10 cellular contexts compared by ENCODE assay signal in the genomic region with DNA sequence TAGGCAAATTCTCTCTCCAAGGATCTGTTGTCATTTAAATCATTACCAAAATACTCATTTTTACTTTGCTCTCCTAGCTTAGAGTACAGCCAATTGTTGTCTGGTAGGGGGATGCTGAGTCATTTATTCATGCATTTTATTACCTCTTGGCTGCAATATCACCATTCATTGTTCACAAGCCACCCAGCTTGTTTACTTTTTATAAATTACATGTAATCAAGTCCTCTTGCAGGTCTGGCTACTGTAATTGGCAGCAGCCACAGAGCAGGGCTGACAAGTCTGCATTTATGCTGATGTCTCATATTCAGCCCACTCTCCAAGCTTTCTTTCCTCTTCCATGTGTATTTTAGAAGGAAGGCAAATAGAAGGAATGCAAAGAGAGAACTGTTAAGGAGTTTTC. TPM values are rescaled to one million over a fixed set of nuclear protein-coding genes. Genes with fewer than 3 reads are reported as not detected.
A peak's percentile ranks its signal among the peaks of the same experiment; 100 is the strongest.
DNase-seq lines count a peak whose midpoint lies in the region; ATAC-seq and TF ChIP-seq lines count a peak whose summit lies in the region.
"Had no signal": no experiment of that assay in that cellular context is flagged by ENCODE, and none has a peak within 500 bp of the region (broad histone marks: within the 10 kb centered on the region; RNA-seq: fewer than 3 reads in every experiment).

No MANE protein-coding gene starts in this region.

- H3K9ac ChIP-seq in neuronal stem cell (ENCODE audit: low read depth, low read length, poor library complexity) (no peak overlapping the region), H9 (ENCODE audit: extremely low read depth, insufficient read length, low read length) (no peak overlapping the region)
- H3K9ac ChIP-seq: parathyroid adenoma had no signal

- peaks cover 0 to 27% (median 10%) of the 10 kb centered on the region in 5 donors for H3K27me3 Mint-ChIP-seq in naive thymus-derived CD4-positive, alpha-beta T cell
- peaks cover 11% of the 10 kb centered on the region for H3K27me3 Mint-ChIP-seq in activated naive CD8-positive, alpha-beta T cell treated with anti-CD3 and anti-CD28 coated beads, Interleukin-2, amount 50 U/mL, for 24 hours
- no peaks in the 10 kb centered on the region; the same call in 1 of the 2 replicates for H3K27me3 Mint-ChIP-seq in H9 (ENCODE audit: low read depth)

- H3K27ac ChIP-seq in heart right ventricle: peak overlapping the region in 9 of 10 donors; percentile 41 to 79 (median 70)
- H3K27ac ChIP-seq in layer of hippocampus (ENCODE audit: low read depth, low read length): peak overlapping the region; percentile 7
- H3K27ac ChIP-seq in neuronal stem cell (replicated peaks; ENCODE audit: low read length): no peak overlapping the region
- H3K27ac ChIP-seq in naive thymus-derived CD4-positive, alpha-beta T cell (ENCODE audit: low read depth, low read length): no peak overlapping the region
- no peak overlapping the region for H3K27ac ChIP-seq in H9 (ENCODE audit: insufficient read length, low read depth, low read length)
- H3K27ac ChIP-seq: parathyroid adenoma had no signal

- H2BK120ac ChIP-seq in neuronal stem cell (ENCODE audit: low read depth, low read length) (no peak overlapping the region), H9 (ENCODE audit: low read depth, low read length, poor library complexity, severe bottlenecking) (no peak overlapping the region)

- no peak overlapping the region for H3K23ac ChIP-seq in neuronal stem cell (ENCODE audit: low read depth, low read length, poor library complexity)
- H3K23ac ChIP-seq in H9 (ENCODE audit: insufficient read length, low read depth, low read length): no peak overlapping the region

- no peaks in the 10 kb centered on the region for H4K20me1 ChIP-seq in H9 (ENCODE audit: control insufficient read depth, insufficient read depth, insufficient read length)

- no peak overlapping the region for H2BK20ac ChIP-seq in H9 (ENCODE audit: low read depth, low read length, poor library complexity, severe bottlenecking)

- H2BK12ac ChIP-seq in neuronal stem cell (ENCODE audit: low read length) (no peak overlapping the region), H9 (ENCODE audit: insufficient read length, low read depth, low read length) (no peak overlapping the region)

- H2BK15ac ChIP-seq in neuronal stem cell (ENCODE audit: low read length) (no peak overlapping the region), H9 (ENCODE audit: low read depth, low read length) (no peak overlapping the region)

- no peaks in the 10 kb centered on the region for H3K36me3 ChIP-seq in heart right ventricle
- H3K36me3 ChIP-seq in neuronal stem cell (replicated peaks in 1 of 2; ENCODE audit: control insufficient read depth in 2 of 2, insufficient read depth in 2 of 2, low read length in 2 of 2): no peaks in the 10 kb centered on the region
- H3K36me3 ChIP-seq in naive thymus-derived CD4-positive, alpha-beta T cell (ENCODE audit: control insufficient read depth in 2 of 3, insufficient read depth in 3 of 3, low read length in 3 of 3): no peaks in the 10 kb centered on the region

- CTCF ChIA-PET in naive thymus-derived CD4-positive, alpha-beta T cell (lab: Charles Lee): no interaction called here

- no peak overlapping the region for H3K27ac Mint-ChIP-seq in naive thymus-derived CD4-positive, alpha-beta T cell
- no peak overlapping the region for H3K27ac Mint-ChIP-seq in activated naive CD8-positive, alpha-beta T cell treated with anti-CD3 and anti-CD28 coated beads, Interleukin-2, amount 50 U/mL, for 24 hours
- H3K27ac Mint-ChIP-seq in H9: no peak overlapping the region
- H3K27ac Mint-ChIP-seq: IgD-negative memory B cell had no signal

- no peaks in the 10 kb centered on the region for H3K27me3 ChIP-seq in heart right ventricle
- no peaks in the 10 kb centered on the region for H3K27me3 ChIP-seq in layer of hippocampus (ENCODE audit: control insufficient read depth, insufficient read depth, low read length)
- no peaks in the 10 kb centered on the region for H3K27me3 ChIP-seq in neuronal stem cell (ENCODE audit: control insufficient read depth in 3 of 3, insufficient read depth in 3 of 3, low read depth in 1 of 3, low read length in 3 of 3)
- H3K27me3 ChIP-seq in naive thymus-derived CD4-positive, alpha-beta T cell (ENCODE audit: control insufficient read depth in 2 of 2, insufficient read depth in 2 of 2, low read length in 2 of 2): no peaks in the 10 kb centered on the region
- no peaks in the 10 kb centered on the region for H3K27me3 ChIP-seq in H9 (ENCODE audit: insufficient read depth, low read length)

- H3K18ac ChIP-seq in neuronal stem cell (ENCODE audit: low read length): no peak overlapping the region
- no peak overlapping the region for H3K18ac ChIP-seq in H9 (ENCODE audit: insufficient read length, low read depth, low read length)

- no peaks in the 10 kb centered on the region for H3K4me1 Mint-ChIP-seq in naive thymus-derived CD4-positive, alpha-beta T cell
- peaks cover 18% of the 10 kb centered on the region for H3K4me1 Mint-ChIP-seq in activated naive CD8-positive, alpha-beta T cell treated with anti-CD3 and anti-CD28 coated beads, Interleukin-2, amount 50 U/mL, for 24 hours
- peaks cover 59 to 60% of the 10 kb centered on the region in 2 experiments for H3K4me1 Mint-ChIP-seq in H9

- H3K14ac ChIP-seq in neuronal stem cell (ENCODE audit: low read length) (no peak overlapping the region), H9 (ENCODE audit: insufficient read depth, low read length) (no peak overlapping the region)

- H3K23me2 ChIP-seq in H9 (ENCODE audit: insufficient read length, low read depth, low read length, poor library complexity, severe bottlenecking): no peaks in the 10 kb centered on the region

- no peaks in the 10 kb centered on the region for H3K9me3 ChIP-seq in heart right ventricle
- no peaks in the 10 kb centered on the region for H3K9me3 ChIP-seq in neuronal stem cell (replicated peaks in 1 of 2; ENCODE audit: control insufficient read depth in 2 of 2, insufficient read depth in 1 of 2, low read depth in 1 of 2, low read length in 2 of 2)
- H3K9me3 ChIP-seq in naive thymus-derived CD4-positive, alpha-beta T cell (ENCODE audit: control insufficient read depth in 2 of 3, low read length in 3 of 3): no peaks in the 10 kb centered on the region
- H3K9me3 ChIP-seq in H9 (ENCODE audit: control insufficient read depth, low read depth, low read length): no peaks in the 10 kb centered on the region

- no peak for TF ChIP-seq CTCF in heart right ventricle (IDR thresholded peaks at IDR 0.05)
- no peak for TF ChIP-seq CTCF in H9 (conservative IDR thresholded peaks at IDR 0.05)

- H4K5ac ChIP-seq in H9 (ENCODE audit: insufficient read length, low read depth, low read length): no peak overlapping the region

- ATAC-seq in heart right ventricle (peak in 4 of 8 donors; percentile 32 to 45 (median 35)), Right ventricle myocardium inferior (no peak)
- no peak for ATAC-seq in naive thymus-derived CD4-positive, alpha-beta T cell
- ATAC-seq in activated naive CD8-positive, alpha-beta T cell treated with anti-CD3 and anti-CD28 coated beads, Interleukin-2, amount 50 U/mL, for 24 hours: no peak

- no peak overlapping the region for H3K4me3 Mint-ChIP-seq in naive thymus-derived CD4-positive, alpha-beta T cell
- no peak overlapping the region for H3K4me3 Mint-ChIP-seq in activated naive CD8-positive, alpha-beta T cell treated with anti-CD3 and anti-CD28 coated beads, Interleukin-2, amount 50 U/mL, for 24 hours
- H3K4me3 Mint-ChIP-seq in H9: no peak overlapping the region

- no peak overlapping the region for H3K56ac ChIP-seq in H9 (ENCODE audit: insufficient read length, low read depth, low read length)

- POLR2A ChIA-PET in naive thymus-derived CD4-positive, alpha-beta T cell (lab: Charles Lee): no interaction called here

- H4K8ac ChIP-seq in neuronal stem cell (ENCODE audit: low read depth, low read length): no peak overlapping the region
- no peak overlapping the region for H4K8ac ChIP-seq in H9 (replicated peaks; ENCODE audit: insufficient read length, low read depth, low read length)

- intact Hi-C loops in heart right ventricle (cut with DNase I) (loop anchor here in 2 of 10 donors (5.0 to 10.0 kb wide), 2 partner anchors 35 to 53 kb away; no protein-coding TSS in a partner anchor), Right ventricle myocardium inferior (cut with DNase I) (no loop called here)
- intact Hi-C loops in naive thymus-derived CD4-positive, alpha-beta T cell (cut with micrococcal nuclease): loop anchor here in 1 of 2 donors (10.0 kb wide), 1 partner anchor 167 kb away; a partner anchor contains a TSS

- no peaks in the 10 kb centered on the region for H3K36me3 Mint-ChIP-seq in naive thymus-derived CD4-positive, alpha-beta T cell
- H3K36me3 Mint-ChIP-seq in activated naive CD8-positive, alpha-beta T cell treated with anti-CD3 and anti-CD28 coated beads, Interleukin-2, amount 50 U/mL, for 24 hours (ENCODE audit: low read depth): no peaks in the 10 kb centered on the region
- H3K36me3 Mint-ChIP-seq in H9 (ENCODE audit: insufficient read depth in 1 of 3, low read depth in 3 of 3): no peaks in the 10 kb centered on the region; a peak in 1 of 7 replicates
- H3K36me3 Mint-ChIP-seq: IgD-negative memory B cell had no signal

- H3K79me1 ChIP-seq in neuronal stem cell (ENCODE audit: low read depth, low read length) (no peaks in the 10 kb centered on the region), H9 (ENCODE audit: insufficient read depth, low read depth, low read length, poor library complexity, severe bottlenecking) (peaks cover 3% of the 10 kb centered on the region)

- H4K91ac ChIP-seq in neuronal stem cell (ENCODE audit: low read depth, low read length, poor library complexity) (no peak overlapping the region), H9 (ENCODE audit: insufficient read length, low read depth, low read length) (no peak overlapping the region)

- no peak overlapping the region for H3T11ph ChIP-seq in H9 (ENCODE audit: low read length)

- DNase-seq in heart right ventricle (no peak), Right ventricle myocardium inferior (ENCODE audit: missing footprints) (no peak), astrocyte of the hippocampus (ENCODE audit: low read depth, low spot score) (peak; percentile 48), neuronal stem cell (ENCODE audit: low spot score) (no peak), H9 (no peak)
- no peak for DNase-seq in naive thymus-derived CD4-positive, alpha-beta T cell
- no peak for DNase-seq in activated naive CD8-positive, alpha-beta T cell treated with anti-CD3 and anti-CD28 coated beads, Interleukin-2, amount 50 U/mL, for 24 hours

- no peak overlapping the region for H2AK5ac ChIP-seq in neuronal stem cell (ENCODE audit: low read depth, low read length)
- H2AK5ac ChIP-seq in H9 (ENCODE audit: insufficient read length, low read length): no peak overlapping the region

- H3K4me1 ChIP-seq in heart right ventricle: peaks cover 10 to 69% (median 61%) of the 10 kb centered on the region in 9 donors
- peaks cover 0 to 2% of the 10 kb centered on the region in 2 donors for H3K4me1 ChIP-seq in neuronal stem cell (ENCODE audit: control insufficient read depth in 2 of 2, insufficient read depth in 1 of 2, low read depth in 1 of 2, low read length in 2 of 2)
- no peaks in the 10 kb centered on the region for H3K4me1 ChIP-seq in naive thymus-derived CD4-positive, alpha-beta T cell (ENCODE audit: control insufficient read depth in 2 of 2, insufficient read depth in 2 of 2, low read length in 2 of 2)
- H3K4me1 ChIP-seq in H9 (ENCODE audit: insufficient read depth, low read length): peaks cover 6% of the 10 kb centered on the region; the same call in 1 of the 2 replicates

- H3K9me3 Mint-ChIP-seq in naive thymus-derived CD4-positive, alpha-beta T cell: no peaks in the 10 kb centered on the region
- H3K9me3 Mint-ChIP-seq in activated naive CD8-positive, alpha-beta T cell treated with anti-CD3 and anti-CD28 coated beads, Interleukin-2, amount 50 U/mL, for 24 hours: no peaks in the 10 kb centered on the region
- H3K9me3 Mint-ChIP-seq in H9: no peaks in the 10 kb centered on the region
- H3K9me3 Mint-ChIP-seq: IgD-negative memory B cell had no signal

- no peak overlapping the region for H3K4me2 ChIP-seq in neuronal stem cell (ENCODE audit: insufficient read depth, low read length, poor library complexity, severe bottlenecking)
- H3K4me2 ChIP-seq in H9 (ENCODE audit: insufficient read depth, insufficient read length, low read length): no peak overlapping the region

- no peak overlapping the region for H2AFZ ChIP-seq in neuronal stem cell (ENCODE audit: low read length)
- no peak overlapping the region for H2AFZ ChIP-seq in H9 (ENCODE audit: low read length)
- H2AFZ ChIP-seq: parathyroid adenoma had no signal

- H3K4me3 ChIP-seq in heart right ventricle (peak overlapping the region in 8 of 10 donors; percentile 23 to 48 (median 41)), neuronal stem cell (ENCODE audit: low read length in 2 of 2) (no peak overlapping the region)
- no peak overlapping the region for H3K4me3 ChIP-seq in naive thymus-derived CD4-positive, alpha-beta T cell (ENCODE audit: low read length)

- no peak overlapping the region for H2BK5ac ChIP-seq in neuronal stem cell (ENCODE audit: low read length)
- no peak overlapping the region for H2BK5ac ChIP-seq in H9 (ENCODE audit: insufficient read length, low read length)

- H3K79me2 ChIP-seq in H9 (ENCODE audit: insufficient read depth, low read length): no peaks in the 10 kb centered on the region; the same call in 1 of the 2 replicates

- H3K4ac ChIP-seq in neuronal stem cell (ENCODE audit: low read length) (no peak overlapping the region), H9 (ENCODE audit: low read depth, low read length) (no peak overlapping the region)

RNA-seq across cellular contexts. Expression of a gene that starts 15.4 kb away (rescaled TPM):
- total RNA-seq in heart right ventricle: 100 to 1,000 TPM in 5 of 10 donors, 10 to 100 TPM in 5; 28.9 to 130 (median 102) TPM
- polyA plus RNA-seq in heart right ventricle: 10 to 100 TPM in 1 of 2 donors, 1 to 10 TPM in 1; 7.8 to 22.4 TPM
- total RNA-seq in Right ventricle myocardium inferior: 77.4 TPM
- 19.3 TPM for polyA plus RNA-seq in neuronal stem cell (2013, experiment 1 of 2)
- 21.3 TPM for polyA plus RNA-seq in neuronal stem cell (2013, experiment 2 of 2)
- total RNA-seq in naive thymus-derived CD4-positive, alpha-beta T cell: 1 to 10 TPM in 2 of 5 experiments, under 1 TPM in 2, not detected in 1; 0.67 to 6.4 (median 2.2) TPM
- not detected for polyA plus RNA-seq in naive thymus-derived CD4-positive, alpha-beta T cell
- total RNA-seq in H9 (2021): 13.8 and 15.3 TPM in 2 replicates

Comparison
In these comparisons a context has a peak if more than half of its experiments do, and no peak if none do; other contexts are left out.
1. H3K27ac ChIP-seq: peak in heart right ventricle (9 of 10) and layer of hippocampus (single experiment); none in neuronal stem cell (single experiment), naive thymus-derived CD4-positive, alpha-beta T cell (single experiment) and H9 (single experiment).
2. H3K4me3 ChIP-seq: peak in heart right ventricle (8 of 10); none in neuronal stem cell (0 of 2) and naive thymus-derived CD4-positive, alpha-beta T cell (single experiment).